ENCODE assay signal across 1 cellular context in genomic region chr5:147504535-147504934, GRCh38.
TF ChIP-seq lines count a peak whose summit lies in the region.

No MANE protein-coding gene starts in this region.

TF ChIP-seq in GM23338, 12 proteins besides CTCF, POLR2A, EP300 and RAD21:
- TF ChIP-seq CREB1 (CRISPR knock-in tag; IDR thresholded peaks at IDR 0.05; ENCODE audit: low read depth): no peak
- no peak for TF ChIP-seq JUNB (IDR thresholded peaks at IDR 0.05; ENCODE audit: unreplicated experiment)
- no peak for TF ChIP-seq EZH2 (IDR thresholded peaks at IDR 0.05; ENCODE audit: low read depth, unreplicated experiment)
- TF ChIP-seq ZNF462 (CRISPR knock-in tag; IDR thresholded peaks at IDR 0.05): no peak
- no peak for TF ChIP-seq STAT1 (IDR thresholded peaks at IDR 0.05; ENCODE audit: unreplicated experiment)
- TF ChIP-seq REST (IDR thresholded peaks at IDR 0.05; ENCODE audit: unreplicated experiment): no peak
- no peak for TF ChIP-seq EZH2phosphoT487 (IDR thresholded peaks at IDR 0.05; ENCODE audit: unreplicated experiment)
- TF ChIP-seq ZNF331 (CRISPR knock-in tag; IDR thresholded peaks at IDR 0.05; ENCODE audit: low read depth): no peak
TF ChIP-seq in GM23338: peak in this region for 0.
